ENCODE assay signal across 16 cellular contexts in the genomic region with DNA sequence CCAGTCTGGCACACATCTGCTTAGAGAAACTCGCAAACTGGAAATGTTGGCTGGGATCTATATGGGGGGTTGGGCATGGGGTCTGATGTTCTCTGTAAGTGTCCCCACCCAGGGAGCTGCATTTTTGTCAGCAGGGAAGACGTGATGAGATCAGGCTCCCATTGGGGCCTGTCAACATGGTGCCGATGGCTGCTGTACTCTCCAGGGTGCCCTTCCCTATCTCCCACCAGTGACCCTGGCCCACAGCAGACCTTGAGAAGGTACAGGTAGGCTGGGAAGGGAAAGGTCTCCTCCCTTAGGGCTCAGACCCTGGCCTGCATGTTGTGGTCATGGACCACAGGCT.
DNase-seq lines count a peak whose midpoint lies in the region; ATAC-seq and TF ChIP-seq lines count a peak whose summit lies in the region.
"Had no signal": no experiment of that assay in that cellular context is flagged by ENCODE, and none has a peak within 500 bp of the region (broad histone marks: within the 10 kb centered on the region; RNA-seq: fewer than 3 reads in every experiment).

No MANE protein-coding gene starts in this region.

- no peak overlapping the region for H2AFZ ChIP-seq in ACC112 (ENCODE audit: low read length, unreplicated experiment)

- intact Hi-C loops in psoas muscle (cut with DNase I), result loop anchor here in 1 of 2 donors (10.0 kb wide), 1 partner anchor 75 kb away; no protein-coding TSS in a partner anchor

- no peak for TF ChIP-seq CTCF in glutamatergic neuron (IDR thresholded peaks at IDR 0.05; ENCODE audit: partially characterized antibody, unreplicated experiment)
- TF ChIP-seq CTCF in psoas muscle (IDR thresholded peaks at IDR 0.05), result no peak
- TF ChIP-seq CTCF in GM13977 (IDR thresholded peaks at IDR 0.05; ENCODE audit: extremely low read depth, insufficient read depth, missing control alignments), result no peak

- H3K9me3 Mint-ChIP-seq in glutamatergic neuron (ENCODE audit: unreplicated experiment), result peaks cover 9% of the 10 kb centered on the region
- H3K9me3 Mint-ChIP-seq: activated naive CD8-positive, alpha-beta T cell treated with anti-CD3 and anti-CD28 coated beads for 36 hours; activated T-cell treated with anti-CD3 and anti-CD28 coated beads, Interleukin-2, amount 50 U/mL, for 4 hours had no signal

- 82 to 92% (median 88%) methylated on average over 3 of the region's 3 CpGs for WGBS in psoas muscle, 3 donors

- no peaks in the 10 kb centered on the region for H3K36me3 Mint-ChIP-seq in glutamatergic neuron (ENCODE audit: unreplicated experiment)
- H3K36me3 Mint-ChIP-seq: activated naive CD8-positive, alpha-beta T cell treated with anti-CD3 and anti-CD28 coated beads for 36 hours; CD4-positive, CD25-positive, alpha-beta regulatory T cell; naive thymus-derived CD8-positive, alpha-beta T cell had no signal

- DNase-seq in SJSA1 (ENCODE audit: low read depth in 1 of 2, low spot score in 2 of 2) (peak in 1 of 2 experiments; percentile 40), glutamatergic neuron (no peak), psoas muscle (no peak), GM13977 (ENCODE audit: low spot score) (no peak), amygdala (lab: John Stamatoyannopoulos, UW) (no peak)
- DNase-seq: activated CD4-positive, alpha-beta T cell treated with anti-CD3 and anti-CD28 coated beads, Interleukin-2, amount 50 U/mL, for 1 hour; activated naive CD8-positive, alpha-beta T cell treated with anti-CD3 and anti-CD28 coated beads for 36 hours; activated T-cell treated with anti-CD3 and anti-CD28 coated beads, Interleukin-2, amount 50 U/mL, for 4 hours; CD4-positive, CD25-positive, alpha-beta regulatory T cell; erythroblast; left ventricle myocardium superior; naive thymus-derived CD8-positive, alpha-beta T cell; NCI-H1436 treated with DMSO at 0.1 percent for 48 hours had no signal

- H3K4me3 ChIP-seq in ACC112 (ENCODE audit: low read depth, low read length), result no peak overlapping the region
- no peak overlapping the region for H3K4me3 ChIP-seq in SJSA1
- H3K4me3 ChIP-seq in psoas muscle, result no peak overlapping the region

- H3K4me3 Mint-ChIP-seq in glutamatergic neuron (ENCODE audit: unreplicated experiment), result peak overlapping the region; percentile 25
- H3K4me3 Mint-ChIP-seq: activated naive CD8-positive, alpha-beta T cell treated with anti-CD3 and anti-CD28 coated beads for 36 hours; activated T-cell treated with anti-CD3 and anti-CD28 coated beads, Interleukin-2, amount 50 U/mL, for 4 hours; CD4-positive, CD25-positive, alpha-beta regulatory T cell; naive thymus-derived CD8-positive, alpha-beta T cell had no signal

- H3K9me3 ChIP-seq in SJSA1 (replicated peaks), result no peaks in the 10 kb centered on the region
- no peaks in the 10 kb centered on the region for H3K9me3 ChIP-seq in psoas muscle

- in situ Hi-C loops in GM13977 (cut with MboI; ENCODE audit: low pct_unique_long_range_greater_than_20kb, low sequenced_read_pairs, unreplicated experiment), result no loop called here

- peaks cover 20% of the 10 kb centered on the region for H3K27me3 Mint-ChIP-seq in glutamatergic neuron (ENCODE audit: unreplicated experiment)

- no peak overlapping the region for H3K27ac Mint-ChIP-seq in glutamatergic neuron (ENCODE audit: unreplicated experiment)
- H3K27ac Mint-ChIP-seq: activated naive CD8-positive, alpha-beta T cell treated with anti-CD3 and anti-CD28 coated beads for 36 hours; CD4-positive, CD25-positive, alpha-beta regulatory T cell; naive thymus-derived CD8-positive, alpha-beta T cell had no signal

- H3K27me3 ChIP-seq in ACC112 (ENCODE audit: insufficient read depth, low read length) (no peaks in the 10 kb centered on the region), SJSA1 (replicated peaks) (no peaks in the 10 kb centered on the region), psoas muscle (ENCODE audit: insufficient read depth in 3 of 3, low read length in 2 of 3) (no peaks in the 10 kb centered on the region)

- H3K4me1 Mint-ChIP-seq in glutamatergic neuron (ENCODE audit: low read depth, unreplicated experiment), result peaks cover 35% of the 10 kb centered on the region
- H3K4me1 Mint-ChIP-seq: activated naive CD8-positive, alpha-beta T cell treated with anti-CD3 and anti-CD28 coated beads for 36 hours; CD4-positive, CD25-positive, alpha-beta regulatory T cell; naive thymus-derived CD8-positive, alpha-beta T cell had no signal

- ATAC-seq in psoas muscle, result no peak
- no peak for ATAC-seq in GM21723 (IDR thresholded peaks at IDR 0.05; ENCODE audit: unreplicated experiment)
- ATAC-seq in HG03139 (IDR thresholded peaks at IDR 0.05; ENCODE audit: unreplicated experiment), result no peak
- ATAC-seq: activated T-cell treated with anti-CD3 and anti-CD28 coated beads, Interleukin-2, amount 50 U/mL, for 4 hours; naive thymus-derived CD8-positive, alpha-beta T cell had no signal

- H3K27ac ChIP-seq in ACC112 (ENCODE audit: low read depth, low read length) (0 out of 2 replicates have a peak overlapping the region, but pooled peaks have one; percentile 47), SJSA1 (peak overlapping the region; percentile 20), psoas muscle (peak overlapping the region; percentile 75)

- peaks cover 30% of the 10 kb centered on the region for H3K4me1 ChIP-seq in ACC112 (ENCODE audit: control insufficient read depth, insufficient read depth, low read length, unreplicated experiment)
- H3K4me1 ChIP-seq in SJSA1 (replicated peaks), result peaks cover 35% of the 10 kb centered on the region
- peaks cover 38% of the 10 kb centered on the region for H3K4me1 ChIP-seq in psoas muscle

- H3K36me3 ChIP-seq in ACC112 (ENCODE audit: insufficient read depth, low read length) (no peaks in the 10 kb centered on the region), SJSA1 (no peaks in the 10 kb centered on the region), psoas muscle (ENCODE audit: insufficient read depth in 1 of 2, low read depth in 1 of 2) (no peaks in the 10 kb centered on the region)

- no peaks in the 10 kb centered on the region for H3K79me2 ChIP-seq in ACC112 (ENCODE audit: control insufficient read depth, insufficient read depth, low read length, unreplicated experiment)

Comparison
In these comparisons a context has a peak if more than half of its experiments do, and no peak if none do; other contexts are left out.
1. H3K27ac ChIP-seq: peak in every context shown above with its lines; median percentile 75 in psoas muscle; 47 in ACC112; 20 in SJSA1.